In genomic region chr7:44768663-44769361, GRCh38 we compare ENCODE assay signal across 9 cellular contexts. TPM values are rescaled to one million over a fixed set of nuclear protein-coding genes. Genes with fewer than 3 reads are reported as not detected.
A peak's percentile ranks its signal among the peaks of the same experiment; 100 is the strongest.
DNase-seq lines count a peak whose midpoint lies in the region; ATAC-seq lines count a peak whose summit lies in the region.
"Had no signal": no experiment of that assay in that cellular context is flagged by ENCODE, and none has a peak within 500 bp of the region (broad histone marks: within the 10 kb centered on the region; RNA-seq: fewer than 3 reads in every experiment).

No MANE protein-coding gene starts in this region.

- H3K36me3 Mint-ChIP-seq in activated T-helper 17 cell treated with anti-CD3 and anti-CD28 coated beads, Interleukin-2, amount 50 U/mL, for 72 hours (ENCODE audit: low read depth) = peaks cover 57% of the 10 kb centered on the region
- H3K36me3 Mint-ChIP-seq in stimulated activated memory B cell treated with anti-CD40 and anti-IgM and Interleukin-4, amounts not matched to agents 10 μg/mL and 1 μg/mL and 100 μg/mL, for 72 hours = peaks cover 50% of the 10 kb centered on the region

- H3K9me3 Mint-ChIP-seq in activated T-helper 17 cell treated with anti-CD3 and anti-CD28 coated beads, Interleukin-2, amount 50 U/mL, for 72 hours = no peaks in the 10 kb centered on the region
- H3K9me3 Mint-ChIP-seq in stimulated activated memory B cell treated with anti-CD40 and anti-IgM and Interleukin-4, amounts not matched to agents 10 μg/mL and 1 μg/mL and 100 μg/mL, for 72 hours = no peaks in the 10 kb centered on the region

- H3K4me3 Mint-ChIP-seq in activated T-helper 17 cell treated with anti-CD3 and anti-CD28 coated beads, Interleukin-2, amount 50 U/mL, for 72 hours = no peak overlapping the region
- H3K4me3 Mint-ChIP-seq in stimulated activated memory B cell treated with anti-CD40 and anti-IgM and Interleukin-4, amounts not matched to agents 10 μg/mL and 1 μg/mL and 100 μg/mL, for 72 hours = no peak overlapping the region

- ATAC-seq in HG03139 (IDR thresholded peaks at IDR 0.05; ENCODE audit: unreplicated experiment) = peak; percentile 3
- no peak for ATAC-seq in activated T-helper 17 cell treated with anti-CD3 and anti-CD28 coated beads, Interleukin-2, amount 50 U/mL, for 72 hours (replicated peaks)
- ATAC-seq in stimulated activated memory B cell treated with anti-CD40 and anti-IgM and Interleukin-4, amounts not matched to agents 10 μg/mL and 1 μg/mL and 100 μg/mL, for 72 hours = no peak
- no peak for ATAC-seq in HG02623 (IDR thresholded peaks at IDR 0.05; ENCODE audit: unreplicated experiment)
- no peak for ATAC-seq in GM21825 (IDR thresholded peaks at IDR 0.05; ENCODE audit: unreplicated experiment)

- H3K4me1 Mint-ChIP-seq in activated T-helper 17 cell treated with anti-CD3 and anti-CD28 coated beads, Interleukin-2, amount 50 U/mL, for 72 hours = peaks cover 15% of the 10 kb centered on the region
- H3K4me1 Mint-ChIP-seq in stimulated activated memory B cell treated with anti-CD40 and anti-IgM and Interleukin-4, amounts not matched to agents 10 μg/mL and 1 μg/mL and 100 μg/mL, for 72 hours = peaks cover 52% of the 10 kb centered on the region

- DNase-seq in islet precursor cell (peak; percentile 52), DMS153 (lab: John Stamatoyannopoulos, UW) (no peak), NCI-H146 (lab: John Stamatoyannopoulos, UW) (no peak)
- DNase-seq: activated CD8-positive, alpha-beta memory T cell treated with anti-CD3 and anti-CD28 coated beads, Interleukin-2, amount 50 U/mL, for 48 hours had no signal

- peak overlapping the region; percentile 81 for H3K27ac Mint-ChIP-seq in activated T-helper 17 cell treated with anti-CD3 and anti-CD28 coated beads, Interleukin-2, amount 50 U/mL, for 72 hours
- peak overlapping the region; percentile 63 for H3K27ac Mint-ChIP-seq in stimulated activated memory B cell treated with anti-CD40 and anti-IgM and Interleukin-4, amounts not matched to agents 10 μg/mL and 1 μg/mL and 100 μg/mL, for 72 hours

- no peaks in the 10 kb centered on the region for H3K27me3 Mint-ChIP-seq in activated T-helper 17 cell treated with anti-CD3 and anti-CD28 coated beads, Interleukin-2, amount 50 U/mL, for 72 hours
- H3K27me3 Mint-ChIP-seq in stimulated activated memory B cell treated with anti-CD40 and anti-IgM and Interleukin-4, amounts not matched to agents 10 μg/mL and 1 μg/mL and 100 μg/mL, for 72 hours = no peaks in the 10 kb centered on the region

RNA-seq across cellular contexts. Expression of gene ZMIZ2, which starts 20.2 kb away (rescaled TPM):
- 100 to 1,000 TPM in 1 of 2 donors, 10 to 100 TPM in 1; 88.7 to 134 TPM for total RNA-seq in activated T-helper 17 cell treated with anti-CD3 and anti-CD28 coated beads, Interleukin-2, amount 50 U/mL, for 72 hours

RNA-seq across cellular contexts. Expression of gene PPIA, which starts 27.7 kb away (rescaled TPM):
- total RNA-seq in activated T-helper 17 cell treated with anti-CD3 and anti-CD28 coated beads, Interleukin-2, amount 50 U/mL, for 72 hours = 1,000 to 10,000 TPM; 1,915 to 2,917 TPM
